In genomic region chr16:47493358-47494337, GRCh38 we compare ENCODE assay signal across 8 cellular contexts. TPM values are rescaled to one million over a fixed set of nuclear protein-coding genes. Genes with fewer than 3 reads are reported as not detected.
DNase-seq lines count a peak whose midpoint lies in the region; ATAC-seq, FAIRE-seq and TF ChIP-seq lines count a peak whose summit lies in the region.

No MANE protein-coding gene starts in this region.

- TF ChIP-seq POLR2A in K562 (conservative IDR thresholded peaks at IDR 0.05): no peak
- TF ChIP-seq POLR2A in upper lobe of left lung (IDR thresholded peaks at IDR 0.05): no peak

- POLR2A ChIA-PET in K562 (lab: Yijun Ruan, JAX): interaction anchor here (1.0 to 2.0 kb wide), 5 partner anchors 14 to 88 kb away, joined by 3 to 5 read pairs (median 4); no protein-coding TSS in a partner anchor

- FAIRE-seq in K562 (lab: Jason Lieb, UNC): no peak

- peak overlapping the region; percentile 56; the same call in 1 of the 2 replicates for H2AFZ ChIP-seq in K562 (ENCODE audit: low read depth, low read length)

- H3K4me3 ChIP-seq in K562 (no peak overlapping the region), upper lobe of left lung (no peak overlapping the region), WERI-Rb-1 (ENCODE audit: low read depth, low read length) (no peak overlapping the region)

- in situ Hi-C loops in K562 (cut with MboI): no loop called here

- no peaks in the 10 kb centered on the region for H3K9me1 ChIP-seq in K562 (ENCODE audit: control insufficient read depth, insufficient read depth, low read length)

- H4K20me1 ChIP-seq in K562 (replicated peaks; ENCODE audit: control insufficient read depth, insufficient read depth, low read length): no peaks in the 10 kb centered on the region

- TSS peak; percentile 37 for BruUV-seq in K562 (replicated peaks; lab: Mats Ljungman, UMichigan)

- TF ChIP-seq RAD21 in K562 (CRISPR knock-in tag; conservative IDR thresholded peaks at IDR 0.05 in 1 of 2, IDR thresholded peaks at IDR 0.05 in 1 of 2): no peak

- peak overlapping the region; percentile 45; the same call in 1 of the 2 replicates for H3K4me2 ChIP-seq in K562 (ENCODE audit: insufficient read depth, low read length)

- H3K36me3 ChIP-seq in K562 (ENCODE audit: control insufficient read depth, insufficient read depth, low read length) (peaks cover 23% of the 10 kb centered on the region), upper lobe of left lung (peaks cover 0 to 8% (median 3%) of the 10 kb centered on the region in 4 donors), WERI-Rb-1 (no peaks in the 10 kb centered on the region; the same call in 1 of the 2 replicates)

- TF ChIP-seq EP300 in K562 (IDR thresholded peaks at IDR 0.05; ENCODE audit: low read length) (no peak), upper lobe of left lung (IDR thresholded peaks at IDR 0.05) (no peak)

- H3K27ac ChIP-seq in K562 (ENCODE audit: extremely low read depth, low read depth, low read length) (peak overlapping the region; percentile 86), upper lobe of left lung (peak overlapping the region; percentile 48 to 87 (median 80)), WERI-Rb-1 (no peak overlapping the region)

- no peak for DNase-seq in Right ventricle myocardium superior
- DNase-seq in left cardiac atrium: no peak
- no peak for DNase-seq in K562 (ENCODE audit: extremely low read depth in 1 of 4, low spot score in 3 of 4)
- no peak for DNase-seq in upper lobe of left lung
- DNase-seq in NCI-H526 treated with DMSO at 0.1 percent for 48 hours (lab: John Stamatoyannopoulos, UW): no peak
- no peak for DNase-seq in WERI-Rb-1
- no peak for DNase-seq in stimulated activated naive CD8-positive, alpha-beta T cell treated with anti-CD3 and anti-CD28 coated beads, Interleukin-15, Interleukin-2, amounts not matched to agents 100 U/mL and 50 U/mL, for 24 hours

- intact Hi-C loops in Right ventricle myocardium superior (cut with DNase I): no loop called here
- intact Hi-C loops in left cardiac atrium (cut with DNase I): no loop called here
- intact Hi-C loops in K562 (cut with micrococcal nuclease): loop anchor here (2.0 kb wide), 1 partner anchor 31 kb away; no protein-coding TSS in a partner anchor

- H3K9me3 ChIP-seq in K562 (replicated peaks; ENCODE audit: control insufficient read depth, insufficient read depth, low read depth, low read length): peaks cover 12% of the 10 kb centered on the region
- peaks cover 9 to 25% (median 19%) of the 10 kb centered on the region in 4 donors for H3K9me3 ChIP-seq in upper lobe of left lung
- no peaks in the 10 kb centered on the region for H3K9me3 ChIP-seq in WERI-Rb-1 (ENCODE audit: severe bottlenecking)

- no peaks in the 10 kb centered on the region for H3K27me3 ChIP-seq in K562 (ENCODE audit: control insufficient read depth in 2 of 2, insufficient read depth in 2 of 2, low read length in 2 of 2)
- no peaks in the 10 kb centered on the region for H3K27me3 ChIP-seq in upper lobe of left lung
- H3K27me3 ChIP-seq in WERI-Rb-1 (ENCODE audit: insufficient read depth, low read depth, severe bottlenecking): no peaks in the 10 kb centered on the region

- WGBS in K562 (ENCODE audit: insufficient coverage, low coverage, missing lambda C conversion rate): 37% methylated on average over 9 of the region's 9 CpGs
- WGBS in upper lobe of left lung, 2 donors: 78% methylated on average over 9 of the region's 9 CpGs

- no peak for TF ChIP-seq CTCF in K562 (IDR thresholded peaks at IDR 0.05 in 2 of 3, conservative IDR thresholded peaks at IDR 0.05 in 1 of 3; ENCODE audit: insufficient read depth in 2 of 3, low read depth in 1 of 3, low read length in 3 of 3)
- no peak for TF ChIP-seq CTCF in upper lobe of left lung (IDR thresholded peaks at IDR 0.05)
- no peak for TF ChIP-seq CTCF in WERI-Rb-1 (IDR thresholded peaks at IDR 0.05; ENCODE audit: low read depth, low read length)

- CTCF ChIA-PET in K562 (lab: Yijun Ruan, JAX; ENCODE audit: low intra/inter-chr PET ratio): no interaction called here

- H3K4me1 ChIP-seq in K562 (replicated peaks in 1 of 2; ENCODE audit: control insufficient read depth in 2 of 2, insufficient read depth in 2 of 2, low read length in 2 of 2) (peaks cover 4 to 30% of the 10 kb centered on the region in 2 experiments), upper lobe of left lung (peaks cover 9 to 21% (median 20%) of the 10 kb centered on the region in 4 donors)

- H3K9ac ChIP-seq in K562 (ENCODE audit: insufficient read depth in 1 of 2, low read depth in 2 of 2, low read length in 2 of 2): peak overlapping the region in 1 of 2 experiments; percentile 52; a peak in 2 of 4 replicates

- peaks cover 85% of the 10 kb centered on the region for H3K79me2 ChIP-seq in K562 (ENCODE audit: control insufficient read depth, insufficient read depth, low read length)

- ATAC-seq in Right ventricle myocardium superior (ENCODE audit: poor library complexity): peak; percentile 28
- no peak for ATAC-seq in left cardiac atrium
- peak; percentile 67 for ATAC-seq in HG03280 (IDR thresholded peaks at IDR 0.05; ENCODE audit: unreplicated experiment)
- peak; percentile 23; the same call in 1 of the 3 replicates for ATAC-seq in K562
- ATAC-seq in upper lobe of left lung (ENCODE audit: low FRiP score in 2 of 2): no peak
- no peak for ATAC-seq in stimulated activated naive CD8-positive, alpha-beta T cell treated with anti-CD3 and anti-CD28 coated beads, Interleukin-15, Interleukin-2, amounts not matched to agents 100 U/mL and 50 U/mL, for 24 hours

TF ChIP-seq in K562, 482 proteins besides CTCF, POLR2A, EP300 and RAD21 (continues in another document):
- peak; percentile 36; the same call in 1 of the 2 replicates for TF ChIP-seq GTF2E2 (tag; IDR thresholded peaks at IDR 0.05)

RNA-seq across cellular contexts. Expression of gene PHKB, which starts 32.5 kb away (rescaled TPM):
- total RNA-seq in Right ventricle myocardium superior (72.1 TPM), left cardiac atrium (10 to 100 TPM; 47.7 to 53.5 TPM), K562 (2014; rRNA removed) (59.7 and 63.3 TPM in 2 replicates), K562 (2014; rRNA removed; fragmentation: Illumina TruSeq; extraction: Trizol) (89.3 and 95.8 TPM in 2 replicates), K562 (2015; rRNA removed; fragmentation: Illumina TruSeq; extraction: Trizol) (78.1 and 83.2 TPM in 2 replicates), K562 (2021) (68.2 and 69.1 TPM in 2 replicates), upper lobe of left lung (100 to 1,000 TPM in 2 of 6 donors, 10 to 100 TPM in 4; 63.0 to 135 (median 78.5) TPM)
- 210 and 638 TPM in 2 replicates for total RNA-seq in K562 (2011; cell fraction: chromatin; rRNA removed; ENCODE audit: low replicate concordance)
- 112 and 129 TPM in 2 replicates for total RNA-seq in K562 (2011; cell fraction: nucleolus; rRNA removed)
- total RNA-seq in K562 (2011; cell fraction: nucleoplasm; rRNA removed): 274 and 479 TPM in 2 replicates
- polyA plus RNA-seq in K562 (2011; rRNA removed) (82.3 and 92.3 TPM in 2 replicates), K562 (2014; fragmentation: Illumina TruSeq; extraction: Trizol) (53.9 and 59.9 TPM in 2 replicates), K562 (2014; fragmentation: Nextera tagmentation; extraction: Ambion mirVana) (10 to 100 TPM; 24.7 to 44.3 TPM), K562 (2014; rRNA removed) (66.0 and 67.0 TPM in 2 replicates)
- 23.0 and 44.2 TPM in 2 replicates for polyA plus RNA-seq in K562 (2011; cell fraction: cytosol; rRNA removed)
- polyA plus RNA-seq in K562 (2011; cell fraction: nucleus; rRNA removed): 88.0 and 98.1 TPM in 2 replicates
- 57.7 and 59.2 TPM in 2 replicates for polyA plus RNA-seq in K562 (2012)
- 299 and 332 TPM in 2 replicates for polyA minus RNA-seq in K562 (2011; rRNA and poly(A)+ RNA removed)
- polyA minus RNA-seq in K562 (2011; cell fraction: cytosol; rRNA and poly(A)+ RNA removed): 58.5 and 67.1 TPM in 2 replicates
- polyA minus RNA-seq in K562 (2011; cell fraction: nucleus; rRNA and poly(A)+ RNA removed): 158 and 236 TPM in 2 replicates

RNA-seq across cellular contexts. Expression of gene ITFG1, which starts 32.8 kb away (rescaled TPM):
- total RNA-seq in Right ventricle myocardium superior (54.1 TPM), left cardiac atrium (10 to 100 TPM; 50.2 to 53.2 TPM), K562 (2014; rRNA removed) (24.3 and 27.1 TPM in 2 replicates), K562 (2014; rRNA removed; fragmentation: Illumina TruSeq; extraction: Trizol) (60.7 and 66.9 TPM in 2 replicates), K562 (2015; rRNA removed; fragmentation: Illumina TruSeq; extraction: Trizol) (53.2 and 55.4 TPM in 2 replicates), K562 (2021) (35.8 and 37.1 TPM in 2 replicates), upper lobe of left lung (10 to 100 TPM; 23.7 to 58.1 (median 43.6) TPM)
- 81.3 and 185 TPM in 2 replicates for total RNA-seq in K562 (2011; cell fraction: chromatin; rRNA removed; ENCODE audit: low replicate concordance)
- total RNA-seq in K562 (2011; cell fraction: nucleolus; rRNA removed): 70.9 and 95.7 TPM in 2 replicates
- 123 and 138 TPM in 2 replicates for total RNA-seq in K562 (2011; cell fraction: nucleoplasm; rRNA removed)
- polyA plus RNA-seq in K562 (2011; rRNA removed) (66.1 and 83.5 TPM in 2 replicates), K562 (2014; fragmentation: Illumina TruSeq; extraction: Trizol) (50.8 and 61.1 TPM in 2 replicates), K562 (2014; fragmentation: Nextera tagmentation; extraction: Ambion mirVana) (10 to 100 TPM; 17.1 to 21.9 TPM), K562 (2014; rRNA removed) (24.5 and 24.7 TPM in 2 replicates)
- 20.0 and 37.0 TPM in 2 replicates for polyA plus RNA-seq in K562 (2011; cell fraction: cytosol; rRNA removed)
- polyA plus RNA-seq in K562 (2011; cell fraction: nucleus; rRNA removed): 18.4 and 29.4 TPM in 2 replicates
- 35.0 and 36.9 TPM in 2 replicates for polyA plus RNA-seq in K562 (2012)
- 73.3 and 75.5 TPM in 2 replicates for polyA minus RNA-seq in K562 (2011; rRNA and poly(A)+ RNA removed)
- polyA minus RNA-seq in K562 (2011; cell fraction: cytosol; rRNA and poly(A)+ RNA removed): 13.7 and 22.6 TPM in 2 replicates
- 51.2 and 69.6 TPM in 2 replicates for polyA minus RNA-seq in K562 (2011; cell fraction: nucleus; rRNA and poly(A)+ RNA removed)

Comparison
In these comparisons a context has a peak if more than half of its experiments do, and no peak if none do; other contexts are left out.
1. ATAC-seq: peak in Right ventricle myocardium superior (single experiment), HG03280 (single experiment) and K562 (single experiment); none in left cardiac atrium (0 of 2), upper lobe of left lung (0 of 2) and stimulated activated naive CD8-positive, alpha-beta T cell treated with anti-CD3 and anti-CD28 coated beads, Interleukin-15, Interleukin-2, amounts not matched to agents 100 U/mL and 50 U/mL, for 24 hours (single experiment).